In genomic region chr6:4581468-4582420, GRCh38 we compare ENCODE assay signal across 13 cellular contexts.
DNase-seq lines count a peak whose midpoint lies in the region; ATAC-seq and TF ChIP-seq lines count a peak whose summit lies in the region.
"Had no signal": no experiment of that assay in that cellular context is flagged by ENCODE, and none has a peak within 500 bp of the region (broad histone marks: within the 10 kb centered on the region; RNA-seq: fewer than 3 reads in every experiment).

No MANE protein-coding gene starts in this region.

- H3K9me3 Mint-ChIP-seq in natural killer cell: no peaks in the 10 kb centered on the region
- H3K9me3 Mint-ChIP-seq in activated T-helper 17 cell treated with anti-CD3 and anti-CD28 coated beads, Interleukin-2, amount 50 U/mL, for 72 hours: no peaks in the 10 kb centered on the region

- H3K4me3 ChIP-seq in fibroblast of pulmonary artery (replicated peaks; ENCODE audit: low read depth, low read length) (no peak overlapping the region), osteoblast (ENCODE audit: insufficient read depth, low read length) (peak overlapping the region; percentile 2), ascending aorta (no peak overlapping the region)
- H3K4me3 ChIP-seq: suprapubic skin had no signal

- H3K27me3 Mint-ChIP-seq in natural killer cell (ENCODE audit: low read depth in 2 of 2): peaks cover 0 to 11% of the 10 kb centered on the region in 2 donors
- H3K27me3 Mint-ChIP-seq in activated T-helper 17 cell treated with anti-CD3 and anti-CD28 coated beads, Interleukin-2, amount 50 U/mL, for 72 hours: peaks cover 10% of the 10 kb centered on the region

- intact Hi-C loops in natural killer cell (cut with micrococcal nuclease): no loop called here
- intact Hi-C loops in ascending aorta (cut with DNase I): no loop called here

- H3K4me3 Mint-ChIP-seq in natural killer cell: no peak overlapping the region
- H3K4me3 Mint-ChIP-seq in activated T-helper 17 cell treated with anti-CD3 and anti-CD28 coated beads, Interleukin-2, amount 50 U/mL, for 72 hours: no peak overlapping the region

- no peak overlapping the region for H3K27ac Mint-ChIP-seq in natural killer cell
- H3K27ac Mint-ChIP-seq in activated T-helper 17 cell treated with anti-CD3 and anti-CD28 coated beads, Interleukin-2, amount 50 U/mL, for 72 hours: no peak overlapping the region

- H3K9me3 ChIP-seq in osteoblast (ENCODE audit: low read depth, low read length) (no peaks in the 10 kb centered on the region), ascending aorta (no peaks in the 10 kb centered on the region)
- H3K9me3 ChIP-seq: suprapubic skin had no signal

- H3K36me3 ChIP-seq in osteoblast (ENCODE audit: insufficient read depth, low read length) (no peaks in the 10 kb centered on the region), ascending aorta (no peaks in the 10 kb centered on the region)
- H3K36me3 ChIP-seq: suprapubic skin had no signal

- H3K36me3 Mint-ChIP-seq in natural killer cell: no peaks in the 10 kb centered on the region
- no peaks in the 10 kb centered on the region for H3K36me3 Mint-ChIP-seq in activated T-helper 17 cell treated with anti-CD3 and anti-CD28 coated beads, Interleukin-2, amount 50 U/mL, for 72 hours (ENCODE audit: low read depth)

- no peaks in the 10 kb centered on the region for H4K20me1 ChIP-seq in osteoblast (ENCODE audit: insufficient read depth, low read length)

- H2AFZ ChIP-seq in osteoblast (ENCODE audit: low read length): peak overlapping the region; percentile 21

- TF ChIP-seq CTCF in fibroblast of pulmonary artery (IDR thresholded peaks at IDR 0.05; ENCODE audit: low read length, missing control alignments): no peak
- TF ChIP-seq CTCF in osteoblast (IDR thresholded peaks at IDR 0.05; ENCODE audit: extremely low read depth, low read depth, low read length): no peak
- no peak for TF ChIP-seq CTCF in natural killer cell (IDR thresholded peaks at IDR 0.05)
- no peak for TF ChIP-seq CTCF in ascending aorta (IDR thresholded peaks at IDR 0.05)

- DNase-seq in AG20443 (ENCODE audit: low spot score) (peak; percentile 89), SK-MEL-5 (ENCODE audit: low read depth, low spot score) (peak; percentile 22), fibroblast of pulmonary artery (ENCODE audit: low read depth) (peak; percentile 97), osteoblast (ENCODE audit: insufficient read length, low spot score, missing footprints) (peak; percentile 84), natural killer cell (no peak), ascending aorta (ENCODE audit: low spot score in 2 of 2) (no peak)
- no peak for DNase-seq in stimulated activated CD4-positive, alpha-beta T cell treated with anti-CD3 and anti-CD28 coated beads, Interleukin-12 subunit alpha, Interleukin-12 subunit beta, amount 100 ng/mL, for 4 hours
- DNase-seq: Calu3, left colon, NCI-H2029 treated with DMSO at 0.1 percent for 48 hours, SIG-M5 had no signal

- ATAC-seq in natural killer cell: no peak
- no peak for ATAC-seq in activated T-helper 17 cell treated with anti-CD3 and anti-CD28 coated beads, Interleukin-2, amount 50 U/mL, for 72 hours (replicated peaks)
- ATAC-seq: left colon had no signal

- H3K27ac ChIP-seq in osteoblast (ENCODE audit: low read depth, low read length) (peak overlapping the region; percentile 91), ascending aorta (peak overlapping the region in 1 of 2 donors; percentile 6)
- H3K27ac ChIP-seq: suprapubic skin had no signal

- H3K4me2 ChIP-seq in osteoblast (ENCODE audit: insufficient read depth, low read length): peak overlapping the region; percentile 73

- peaks cover 0 to 5% of the 10 kb centered on the region in 2 donors for H3K4me1 Mint-ChIP-seq in natural killer cell
- no peaks in the 10 kb centered on the region for H3K4me1 Mint-ChIP-seq in activated T-helper 17 cell treated with anti-CD3 and anti-CD28 coated beads, Interleukin-2, amount 50 U/mL, for 72 hours

- in situ Hi-C loops in SK-MEL-5 (cut with HindIII; ENCODE audit: low pct_unique_long_range_greater_than_20kb, low sequenced_read_pairs): no loop called here

- peaks cover 35% of the 10 kb centered on the region for H3K4me1 ChIP-seq in osteoblast (ENCODE audit: insufficient read depth, low read length)
- H3K4me1 ChIP-seq in ascending aorta: peaks cover 0 to 3% of the 10 kb centered on the region in 2 donors

- H3K27me3 ChIP-seq in osteoblast (ENCODE audit: insufficient read depth, low read length) (no peaks in the 10 kb centered on the region), ascending aorta (no peaks in the 10 kb centered on the region)
- H3K27me3 ChIP-seq: suprapubic skin had no signal

- H3K79me2 ChIP-seq in osteoblast (ENCODE audit: insufficient read depth, low read length): no peaks in the 10 kb centered on the region

Comparison
In these comparisons a context has a peak if more than half of its experiments do, and no peak if none do; other contexts are left out.
1. DNase-seq: peak in AG20443 (single experiment), SK-MEL-5 (single experiment), fibroblast of pulmonary artery (single experiment) and osteoblast (single experiment); none in natural killer cell (single experiment), stimulated activated CD4-positive, alpha-beta T cell treated with anti-CD3 and anti-CD28 coated beads, Interleukin-12 subunit alpha, Interleukin-12 subunit beta, amount 100 ng/mL, for 4 hours (single experiment) and ascending aorta (0 of 2).